Comparison of ENCODE assay signal across 26 cellular contexts in genomic region chr10:1574719-1575118, GRCh38.
"Had no signal": no experiment of that assay in that cellular context is flagged by ENCODE, and none has a peak within 500 bp of the region (broad histone marks: within the 10 kb centered on the region; RNA-seq: fewer than 3 reads in every experiment).

No MANE protein-coding gene starts in this region.

- H3K9me3 Mint-ChIP-seq: activated CD8-positive, alpha-beta T cell treated with anti-CD3 and anti-CD28 coated beads for 36 hours; activated T-helper 2 cell treated with anti-CD3 and anti-CD28 coated beads, Interferon-gamma antibody, Interleukin-2, Interleukin-4, amounts not matched to agents 10 μg/mL and 5 μg/mL and 100 μg/mL, durations not matched to agents 14 hours and 24 hours and 36 hours; T-helper 1 cell treated with Interleukin-12 subunit alpha and Interleukin-12 subunit beta and Interleukin-4 antibody, amounts not matched to agents 30 μg/mL and 1 μg/mL, for 36 hours had no signal

- H3K36me3 ChIP-seq: brain microvascular endothelial cell, cardiac muscle cell, SJSA1 had no signal

- H3K4me1 Mint-ChIP-seq: activated naive CD4-positive, alpha-beta T cell treated with anti-CD3 and anti-CD28 coated beads, Interleukin-2, amount 10 ng/mL, durations not matched to agents 7 days and 5 days; activated naive CD8-positive, alpha-beta T cell treated with anti-CD3 and anti-CD28 coated beads for 36 hours had no signal

- H3K9me3 ChIP-seq: SJSA1 had no signal

- H3K27me3 Mint-ChIP-seq: activated CD8-positive, alpha-beta T cell treated with anti-CD3 and anti-CD28 coated beads for 36 hours had no signal

- H3K4me3 Mint-ChIP-seq: activated CD8-positive, alpha-beta T cell treated with anti-CD3 and anti-CD28 coated beads for 36 hours; activated naive CD4-positive, alpha-beta T cell treated with anti-CD3 and anti-CD28 coated beads, Interleukin-2, amount 10 ng/mL, durations not matched to agents 7 days and 5 days; activated naive CD8-positive, alpha-beta T cell treated with anti-CD3 and anti-CD28 coated beads for 36 hours; activated T-cell treated with anti-CD3 and anti-CD28 coated beads, Interleukin-2, amount 50 U/mL, for 72 hours; T-helper 1 cell treated with Interleukin-12 subunit alpha and Interleukin-12 subunit beta and Interleukin-4 antibody, amounts not matched to agents 30 μg/mL and 1 μg/mL, for 36 hours had no signal

- H3K4me1 ChIP-seq: SJSA1 had no signal

- H3K36me3 Mint-ChIP-seq: activated naive CD4-positive, alpha-beta T cell treated with anti-CD3 and anti-CD28 coated beads, Interleukin-2, amount 10 ng/mL, durations not matched to agents 7 days and 5 days; activated naive CD8-positive, alpha-beta T cell treated with anti-CD3 and anti-CD28 coated beads for 36 hours had no signal

- H3K27ac ChIP-seq: brain microvascular endothelial cell, cardiac muscle cell, RWPE1, SJSA1 had no signal

- H3K27ac Mint-ChIP-seq: activated CD8-positive, alpha-beta T cell treated with anti-CD3 and anti-CD28 coated beads for 36 hours; activated naive CD4-positive, alpha-beta T cell treated with anti-CD3 and anti-CD28 coated beads, Interleukin-2, amount 10 ng/mL, durations not matched to agents 7 days and 5 days; activated naive CD8-positive, alpha-beta T cell treated with anti-CD3 and anti-CD28 coated beads for 36 hours; activated T-cell treated with anti-CD3 and anti-CD28 coated beads, Interleukin-2, amount 50 U/mL, for 72 hours; activated T-helper 2 cell treated with anti-CD3 and anti-CD28 coated beads, Interferon-gamma antibody, Interleukin-2, Interleukin-4, amounts not matched to agents 10 μg/mL and 5 μg/mL and 100 μg/mL, durations not matched to agents 14 hours and 24 hours and 36 hours; T-helper 1 cell treated with Interleukin-12 subunit alpha and Interleukin-12 subunit beta and Interleukin-4 antibody, amounts not matched to agents 30 μg/mL and 1 μg/mL, for 36 hours had no signal

- H3K4me3 ChIP-seq: cardiac muscle cell, SJSA1 had no signal

- ATAC-seq: activated CD4-positive, CD25-positive, alpha-beta regulatory T cell treated with anti-CD3 and anti-CD28 coated beads, Interleukin-2, amount 50 U/mL, for 24 hours; activated CD8-positive, alpha-beta T cell treated with anti-CD3 and anti-CD28 coated beads for 36 hours; activated T-cell treated with anti-CD3 and anti-CD28 coated beads, Interleukin-2, amount 50 U/mL, for 72 hours; Panc1; SK-N-SH treated with all-trans-retinoic acid at 6 μM for 48 hours had no signal

- H3K27me3 ChIP-seq: brain microvascular endothelial cell, cardiac muscle cell had no signal

- DNase-seq: activated CD4-positive, alpha-beta T cell treated with anti-CD3 and anti-CD28 coated beads for 4 hours; activated CD8-positive, alpha-beta memory T cell treated with anti-CD3 and anti-CD28 coated beads, Interleukin-2, amount 50 U/mL, for 4 hours; activated CD8-positive, alpha-beta T cell treated with anti-CD3 and anti-CD28 coated beads for 36 hours; activated gamma-delta T cell treated with Interleukin-2 at 50 U/mL for 16 hours; activated naive CD4-positive, alpha-beta T cell treated with anti-CD3 and anti-CD28 coated beads, Interleukin-2, amount 10 ng/mL, durations not matched to agents 7 days and 5 days; activated naive CD8-positive, alpha-beta T cell treated with anti-CD3 and anti-CD28 coated beads for 36 hours; activated T-cell treated with anti-CD3 and anti-CD28 coated beads, Interleukin-2, amount 50 U/mL, for 72 hours; brain microvascular endothelial cell; NCI-H1048; NCI-H146; NCI-H187 treated with DMSO at 0.1 percent for 48 hours; NCI-H2081 treated with DMSO at 0.1 percent for 48 hours; NCI-H2227 treated with DMSO at 0.1 percent for 48 hours; NCI-H446 treated with DMSO at 0.1 percent for 48 hours; NCI-H524 treated with DMSO at 0.1 percent for 48 hours; NCI-H748 treated with DMSO at 0.1 percent for 48 hours; OCI-M1; SHP77 had no signal
